8 cellular contexts compared by ENCODE assay signal in the genomic region with DNA sequence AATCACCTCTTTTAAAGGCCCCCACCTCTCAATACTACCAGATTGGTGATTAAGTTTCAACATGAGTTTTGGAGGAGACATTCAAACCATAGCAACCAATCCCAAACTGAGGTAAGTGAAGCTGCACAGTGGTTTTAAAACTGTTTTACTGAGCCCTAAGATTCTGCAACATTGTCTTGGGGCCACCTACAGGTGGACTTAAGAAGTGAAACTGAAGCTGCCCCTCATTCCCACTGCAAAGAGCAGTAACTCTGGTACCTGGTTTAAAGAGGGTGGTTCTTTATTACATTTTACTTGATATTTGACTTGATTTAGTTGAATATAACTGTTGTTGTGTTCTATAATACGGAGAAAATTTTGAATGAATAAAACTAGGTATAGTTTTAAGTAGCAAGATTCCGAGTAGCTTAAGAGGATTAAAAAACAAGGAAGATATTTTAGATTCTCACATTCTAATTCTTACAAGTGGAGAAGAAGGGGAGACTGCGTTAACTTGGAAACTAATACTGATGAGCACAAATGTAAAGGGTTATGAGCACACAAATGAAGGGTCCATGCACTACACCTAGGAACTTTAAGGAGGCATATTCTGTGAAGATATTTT. TPM values are rescaled to one million over a fixed set of nuclear protein-coding genes. Genes with fewer than 3 reads are reported as not detected.
DNase-seq lines count a peak whose midpoint lies in the region; ATAC-seq and TF ChIP-seq lines count a peak whose summit lies in the region.

No MANE protein-coding gene starts in this region.

- 47 to 57% methylated on average over 3 of the region's 3 CpGs for WGBS in gastroesophageal sphincter (ENCODE audit: low coverage in 1 of 2), 2 donors
- 74 to 76% methylated on average over 3 of the region's 3 CpGs for WGBS in tibial nerve, 2 donors

- CTCF ChIA-PET in HEK293T (lab: Yijun Ruan, JAX): interaction anchor here (0.6 to 1.5 kb wide), 8 partner anchors 12 to 416 kb away, joined by 3 to 7 read pairs (median 4); no protein-coding TSS in a partner anchor
- CTCF ChIA-PET in Panc1 (lab: Charles Lee): interaction anchor here (0.5 to 1.3 kb wide), 3 partner anchors 134 to 1995 kb away, joined by 3 to 6 read pairs (median 3); no protein-coding TSS in a partner anchor

- no peaks in the 10 kb centered on the region for H3K4me1 ChIP-seq in Panc1 (ENCODE audit: control insufficient read depth, insufficient read depth, low read length)
- no peaks in the 10 kb centered on the region for H3K4me1 ChIP-seq in gastroesophageal sphincter
- H3K4me1 ChIP-seq in tibial nerve: no peaks in the 10 kb centered on the region

- H3K4me3 ChIP-seq in Panc1 (ENCODE audit: low read depth in 2 of 2, low read length in 2 of 2): no peak overlapping the region
- no peak overlapping the region for H3K4me3 ChIP-seq in gastroesophageal sphincter
- H3K4me3 ChIP-seq in tibial nerve: no peak overlapping the region

- TF ChIP-seq CTCF in Panc1 (IDR thresholded peaks at IDR 0.05) (peak; percentile 91), gastroesophageal sphincter (IDR thresholded peaks at IDR 0.05) (peak in 3 of 4 experiments; percentile 4 to 46 (median 11)), tibial nerve (IDR thresholded peaks at IDR 0.05) (peak in 3 of 5 experiments; percentile 19 to 31 (median 26))

- no peak overlapping the region for H3K27ac ChIP-seq in Panc1 (ENCODE audit: low read length)
- no peak overlapping the region for H3K27ac ChIP-seq in gastroesophageal sphincter
- no peak overlapping the region for H3K27ac ChIP-seq in tibial nerve

- TF ChIP-seq EP300 in gastroesophageal sphincter (IDR thresholded peaks at IDR 0.05) (no peak), tibial nerve (IDR thresholded peaks at IDR 0.05) (no peak)

- H3K9me3 ChIP-seq in Panc1 (ENCODE audit: control insufficient read depth, insufficient read depth, low read depth, low read length) (no peaks in the 10 kb centered on the region), gastroesophageal sphincter (no peaks in the 10 kb centered on the region), tibial nerve (no peaks in the 10 kb centered on the region)

- BruUV-seq in Panc1 (replicated peaks; lab: Mats Ljungman, UMichigan): no TSS peak

- H3K36me3 ChIP-seq in Panc1 (ENCODE audit: control insufficient read depth, insufficient read depth, low read length) (no peaks in the 10 kb centered on the region), gastroesophageal sphincter (no peaks in the 10 kb centered on the region), tibial nerve (no peaks in the 10 kb centered on the region)

- TF ChIP-seq POLR2A in gastroesophageal sphincter (IDR thresholded peaks at IDR 0.05): no peak
- TF ChIP-seq POLR2A in tibial nerve (IDR thresholded peaks at IDR 0.05): no peak

- H3K27me3 ChIP-seq in Panc1 (ENCODE audit: control insufficient read depth, insufficient read depth, low read length) (no peaks in the 10 kb centered on the region), gastroesophageal sphincter (no peaks in the 10 kb centered on the region), tibial nerve (no peaks in the 10 kb centered on the region)

- in situ Hi-C loops in Panc1 (cut with HindIII; ENCODE audit: low pct_unique_long_range_greater_than_20kb, low sequenced_read_pairs): no loop called here

- peak; percentile 78 for ATAC-seq in Panc1
- ATAC-seq in gastroesophageal sphincter: no peak
- no peak for ATAC-seq in HG03135 (IDR thresholded peaks at IDR 0.05; ENCODE audit: unreplicated experiment)

- intact Hi-C loops in Panc1 (cut with micrococcal nuclease; ENCODE audit: unreplicated experiment): loop anchor here (2.0 to 10.0 kb wide), 2 partner anchors 134 to 180 kb away; no protein-coding TSS in a partner anchor

- peak; percentile 8 for DNase-seq in NCI-H510A treated with DMSO at 0.1 percent for 48 hours (lab: John Stamatoyannopoulos, UW)
- DNase-seq in NCI-H510A (lab: John Stamatoyannopoulos, UW): no peak
- peak; percentile 50 for DNase-seq in HEK293T (ENCODE audit: extremely low spot score)
- peak; percentile 51 for DNase-seq in Panc1 (ENCODE audit: low read depth, low spot score)
- DNase-seq in tibial nerve (ENCODE audit: low spot score in 2 of 2): no peak
- DNase-seq in globus pallidus (ENCODE audit: low spot score): no peak

- POLR2A ChIA-PET in HEK293T (lab: Yijun Ruan, JAX): no interaction called here
- POLR2A ChIA-PET in Panc1 (lab: Charles Lee): interaction anchor here (0.5 kb wide), 1 partner anchor 126 kb away, joined by 5 read pairs; no protein-coding TSS in a partner anchor

TF ChIP-seq in HEK293T, 16 proteins besides CTCF, POLR2A, EP300 and RAD21:
- TF ChIP-seq CTBP1 (IDR thresholded peaks at IDR 0.05; ENCODE audit: borderline replicate concordance) (no peak), ARNT (IDR thresholded peaks at IDR 0.05) (no peak), TARDBP (IDR thresholded peaks at IDR 0.05) (no peak), FOXM1 (IDR thresholded peaks at IDR 0.05; ENCODE audit: borderline replicate concordance) (no peak), L3MBTL2 (conservative IDR thresholded peaks at IDR 0.05) (no peak), SUZ12 (IDR thresholded peaks at IDR 0.05) (no peak), ZNF384 (IDR thresholded peaks at IDR 0.05) (no peak), BHLHE40 (IDR thresholded peaks at IDR 0.05; ENCODE audit: borderline replicate concordance) (no peak), FOXK2 (IDR thresholded peaks at IDR 0.05) (no peak)

RNA-seq across cellular contexts. Expression of a gene that starts 26.7 kb away (rescaled TPM):
- total RNA-seq in Panc1 (2021; ENCODE audit: unreplicated experiment): 3.7 TPM
- polyA plus RNA-seq in Panc1 (2012; ENCODE audit: insufficient read length): 5.0 TPM
- under 1 TPM in 3 of 4 donors, not detected in 1; 0.13 to 0.47 (median 0.15) TPM for total RNA-seq in gastroesophageal sphincter
- under 1 TPM in 2 of 4 donors, not detected in 2; 0.21 to 0.30 TPM for total RNA-seq in tibial nerve

Comparison
In these comparisons a context has a peak if more than half of its experiments do, and no peak if none do; other contexts are left out.
1. DNase-seq: peak in NCI-H510A treated with DMSO at 0.1 percent for 48 hours (single experiment), HEK293T (single experiment) and Panc1 (single experiment); none in NCI-H510A (single experiment), tibial nerve (0 of 2) and globus pallidus (single experiment).
2. CTCF ChIP-seq: peak in every context shown above with its lines; median percentile 91 in Panc1; 26 in tibial nerve; 11 in gastroesophageal sphincter.